ENCODE assay signal across 8 cellular contexts in the genomic region with DNA sequence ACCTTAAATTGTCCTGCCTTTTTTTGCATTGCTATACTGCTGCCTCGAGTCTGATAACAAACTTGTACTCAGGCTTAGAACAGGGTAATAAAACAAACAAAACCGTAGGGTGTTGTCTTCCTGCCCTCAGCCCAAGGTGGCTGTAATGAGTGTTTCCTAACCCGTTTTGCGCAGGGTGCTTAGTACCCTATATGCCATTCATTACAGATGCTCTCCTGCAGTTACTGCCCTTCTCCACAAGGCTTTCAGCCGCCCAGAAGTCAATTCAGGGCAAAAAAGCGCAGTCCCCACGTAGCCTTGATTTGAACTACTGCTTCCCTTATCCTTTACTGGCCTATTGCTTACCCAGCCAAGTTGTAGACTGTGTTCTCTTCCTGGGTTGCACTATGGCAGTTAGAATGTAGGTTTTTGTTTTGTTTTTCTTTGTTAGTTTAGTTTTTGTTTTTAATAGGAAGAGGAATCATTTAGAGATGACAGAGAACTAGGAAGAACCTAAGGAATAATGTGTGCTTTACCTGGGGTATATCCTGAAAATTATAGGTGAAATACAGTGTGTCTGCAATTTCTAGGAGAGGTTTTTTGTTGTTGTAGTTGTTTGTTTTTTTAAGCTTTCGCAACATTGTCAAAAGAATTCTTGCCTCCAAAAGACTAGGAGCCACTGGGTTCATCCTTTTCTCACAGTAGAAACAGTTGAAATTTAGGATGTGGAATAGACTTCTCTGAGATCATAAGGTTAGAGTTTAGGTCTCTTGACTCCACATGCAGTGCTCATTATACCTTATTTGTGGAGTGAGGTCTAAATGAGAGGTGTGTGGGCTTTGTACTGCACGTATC. TPM values are rescaled to one million over a fixed set of nuclear protein-coding genes. Genes with fewer than 3 reads are reported as not detected.
A peak's percentile ranks its signal among the peaks of the same experiment; 100 is the strongest.
DNase-seq lines count a peak whose midpoint lies in the region; ATAC-seq and TF ChIP-seq lines count a peak whose summit lies in the region.

No MANE protein-coding gene starts in this region.

- no peaks in the 10 kb centered on the region for H3K9me3 ChIP-seq in CD8-positive, alpha-beta T cell (ENCODE audit: low read length)
- H3K9me3 ChIP-seq in neural progenitor cell (ENCODE audit: low read depth) (no peaks in the 10 kb centered on the region), thoracic aorta (no peaks in the 10 kb centered on the region)

- peak overlapping the region; percentile 89 for H3K4me3 Mint-ChIP-seq in CD8-positive, alpha-beta T cell
- H3K4me3 Mint-ChIP-seq in neural progenitor cell = peak overlapping the region; percentile 96

- DNase-seq in CD8-positive, alpha-beta T cell = peak; percentile 29 to 66 (median 56)
- DNase-seq in GM19240 (ENCODE audit: insufficient read length, low spot score) (peak; percentile 68), OCI-M1 (lab: John Stamatoyannopoulos, UW) (peak; percentile 91), fibroblast of mammary gland (ENCODE audit: low read depth) (peak; percentile 81), neural progenitor cell (ENCODE audit: low spot score) (peak; percentile 75), thoracic aorta (ENCODE audit: low spot score) (no peak)
- DNase-seq in activated T-cell treated with anti-CD3 and anti-CD28 coated beads, Interleukin-2, amount 50 U/mL, for 1 hour = peak; percentile 62

- intact Hi-C loops in CD8-positive, alpha-beta T cell (cut with DNase I, micrococcal nuclease) = loop anchor here (2.0 to 10.0 kb wide), 8 partner anchors 41 to 1620 kb away; partner anchors contain the start of genes CSNK1A1 (in 1 of the 2), FBXO38 (in 1 of the 2), GM2A (in 1 of the 2) and GRPEL2 (in 1 of the 2)

- no peak overlapping the region for H2AFZ ChIP-seq in neural progenitor cell (replicated peaks)

- CTCF ChIA-PET in CD8-positive, alpha-beta T cell (lab: Charles Lee) = interaction anchor here (1.8 kb wide), 1 partner anchor 10 kb away, joined by 6 read pairs; no protein-coding TSS in a partner anchor

- POLR2A ChIA-PET in CD8-positive, alpha-beta T cell (lab: Charles Lee) = interaction anchor here (1.6 kb wide), 1 partner anchor 42 kb away, joined by 6 read pairs; the partner anchor contains the start of gene SLC26A2

- peaks cover 7% of the 10 kb centered on the region for H3K36me3 ChIP-seq in CD8-positive, alpha-beta T cell (ENCODE audit: insufficient read depth, low read length)
- H3K36me3 ChIP-seq in neural progenitor cell (peaks cover under 1% of the 10 kb centered on the region), thoracic aorta (peaks cover 9% of the 10 kb centered on the region)

- peak overlapping the region; percentile 38 for H3K9ac ChIP-seq in neural progenitor cell

- H3K27me3 Mint-ChIP-seq in CD8-positive, alpha-beta T cell (ENCODE audit: low read depth) = no peaks in the 10 kb centered on the region
- peaks cover 2% of the 10 kb centered on the region for H3K27me3 Mint-ChIP-seq in neural progenitor cell (ENCODE audit: insufficient read depth, low read depth)

- peaks cover 39% of the 10 kb centered on the region for H3K4me1 Mint-ChIP-seq in CD8-positive, alpha-beta T cell (ENCODE audit: low read depth)
- peaks cover 26% of the 10 kb centered on the region for H3K4me1 Mint-ChIP-seq in neural progenitor cell

- H3K9me3 Mint-ChIP-seq in CD8-positive, alpha-beta T cell = no peaks in the 10 kb centered on the region
- H3K9me3 Mint-ChIP-seq in neural progenitor cell = no peaks in the 10 kb centered on the region

- H3F3A ChIP-seq in neural progenitor cell (ENCODE audit: low read depth) = peaks cover 22% of the 10 kb centered on the region

- H3K27ac Mint-ChIP-seq in CD8-positive, alpha-beta T cell = peak overlapping the region; percentile 91
- peak overlapping the region; percentile 3 for H3K27ac Mint-ChIP-seq in neural progenitor cell

- TF ChIP-seq CTCF in CD8-positive, alpha-beta T cell (IDR thresholded peaks at IDR 0.05) = peak; percentile 79
- peak; percentile 75 for TF ChIP-seq CTCF in fibroblast of mammary gland (conservative IDR thresholded peaks at IDR 0.05; ENCODE audit: control insufficient read depth, insufficient read depth, low read depth, low read length)
- TF ChIP-seq CTCF in neural progenitor cell (IDR thresholded peaks at IDR 0.05) = peak; percentile 59
- peak; percentile 74 for TF ChIP-seq CTCF in thoracic aorta (IDR thresholded peaks at IDR 0.05)

- H3K79me2 ChIP-seq in neural progenitor cell (ENCODE audit: low read depth) = peaks cover 49% of the 10 kb centered on the region

- H3K4me1 ChIP-seq in CD8-positive, alpha-beta T cell (ENCODE audit: insufficient read depth, low read length) = peaks cover 22% of the 10 kb centered on the region
- H3K4me1 ChIP-seq in neural progenitor cell = peaks cover 13% of the 10 kb centered on the region
- H3K4me1 ChIP-seq in thoracic aorta (ENCODE audit: control insufficient read depth in 1 of 2, low read depth in 2 of 2) = peaks cover 7 to 33% of the 10 kb centered on the region in 2 donors

- H4K20me1 ChIP-seq in neural progenitor cell (ENCODE audit: low read depth) = peaks cover 22% of the 10 kb centered on the region

- H3K27ac ChIP-seq in CD8-positive, alpha-beta T cell (ENCODE audit: low read depth, low read length) = peak overlapping the region; percentile 75
- H3K27ac ChIP-seq in neural progenitor cell (no peak overlapping the region), thoracic aorta (peak overlapping the region; percentile 85 to 86)

- H3K36me3 Mint-ChIP-seq in CD8-positive, alpha-beta T cell = peaks cover 32% of the 10 kb centered on the region
- H3K36me3 Mint-ChIP-seq in neural progenitor cell = peaks cover 6% of the 10 kb centered on the region

- no peaks in the 10 kb centered on the region for H3K27me3 ChIP-seq in CD8-positive, alpha-beta T cell (ENCODE audit: insufficient read depth, low read length)
- no peaks in the 10 kb centered on the region for H3K27me3 ChIP-seq in neural progenitor cell
- H3K27me3 ChIP-seq in thoracic aorta (replicated peaks; ENCODE audit: insufficient read depth) = no peaks in the 10 kb centered on the region

- ATAC-seq in CD8-positive, alpha-beta T cell = peak; percentile 72
- ATAC-seq in HG03442 (IDR thresholded peaks at IDR 0.05; ENCODE audit: unreplicated experiment) (peak; percentile 50), thoracic aorta (ENCODE audit: insufficient number of reproducible peaks, low FRiP score, low read depth) (peak; percentile 64)

- H3K4me3 ChIP-seq in CD8-positive, alpha-beta T cell (ENCODE audit: low read depth, low read length) = peak overlapping the region; percentile 79
- H3K4me3 ChIP-seq in fibroblast of mammary gland (ENCODE audit: control insufficient read depth, low read depth, low read length) (peak overlapping the region; percentile 89), neural progenitor cell (peak overlapping the region; percentile 76), thoracic aorta (peak overlapping the region; percentile 85)

- H3K4me2 ChIP-seq in neural progenitor cell = peak overlapping the region; percentile 83

RNA-seq across cellular contexts. Expression of gene HMGXB3, which starts 1.3 kb away (rescaled TPM):
- 10 to 100 TPM; 27.4 to 29.7 TPM for total RNA-seq in CD8-positive, alpha-beta T cell
- total RNA-seq in neural progenitor cell (ENCODE audit: low replicate concordance) (23.1 and 31.3 TPM in 2 replicates), thoracic aorta (10 to 100 TPM; 49.2 to 50.1 TPM)

RNA-seq across cellular contexts. Expression of gene TIGD6, which starts 1.4 kb away (rescaled TPM):
- total RNA-seq in CD8-positive, alpha-beta T cell = 1 to 10 TPM in 1 of 2 experiments, under 1 TPM in 1; 0.97 to 1.5 TPM
- total RNA-seq in neural progenitor cell (ENCODE audit: low replicate concordance) = 4.1 and 4.7 TPM in 2 replicates
- 10 to 100 TPM in 1 of 2 donors, 1 to 10 TPM in 1; 3.4 to 10.0 TPM for total RNA-seq in thoracic aorta

RNA-seq across cellular contexts. Expression of gene SLC26A2, which starts 41.3 kb away (rescaled TPM):
- 1 to 10 TPM; 2.0 to 2.2 TPM for total RNA-seq in CD8-positive, alpha-beta T cell
- total RNA-seq in neural progenitor cell (ENCODE audit: low replicate concordance) = 14.0 and 20.1 TPM in 2 replicates
- total RNA-seq in thoracic aorta = 10 to 100 TPM; 16.9 to 32.0 TPM

RNA-seq across cellular contexts. Expression of gene PDE6A, which starts 57.3 kb away (rescaled TPM):
- not detected for total RNA-seq in CD8-positive, alpha-beta T cell
- total RNA-seq in neural progenitor cell (ENCODE audit: low replicate concordance) (not detected in 2 replicates), thoracic aorta (not detected)
